Comparison of ENCODE assay signal across 8 cellular contexts in genomic region chr20:32333988-32334885, GRCh38. TPM values are rescaled to one million over a fixed set of nuclear protein-coding genes. Genes with fewer than 3 reads are reported as not detected.
DNase-seq lines count a peak whose midpoint lies in the region; ATAC-seq, FAIRE-seq and TF ChIP-seq lines count a peak whose summit lies in the region.

No MANE protein-coding gene starts in this region.

- peaks cover 75% of the 10 kb centered on the region for H3K36me3 Mint-ChIP-seq in stimulated activated naive CD8-positive, alpha-beta T cell treated with anti-CD3 and anti-CD28 coated beads, Interleukin-15, Interleukin-2, amounts not matched to agents 100 ng/mL and 50 ng/mL, for 24 hours (ENCODE audit: low read depth)
- peaks cover 18% of the 10 kb centered on the region for H3K36me3 Mint-ChIP-seq in osteocyte (ENCODE audit: unreplicated experiment)

- peak overlapping the region; percentile 92 for H3K27ac Mint-ChIP-seq in stimulated activated naive CD8-positive, alpha-beta T cell treated with anti-CD3 and anti-CD28 coated beads, Interleukin-15, Interleukin-2, amounts not matched to agents 100 ng/mL and 50 ng/mL, for 24 hours
- H3K27ac Mint-ChIP-seq in osteocyte (ENCODE audit: unreplicated experiment), result no peak overlapping the region

- H3K27ac ChIP-seq in right lobe of liver, result peak overlapping the region in 2 of 3 donors; percentile 25 to 39

- intact Hi-C loops in right lobe of liver (cut with DNase I), result loop anchor here in 1 of 2 donors (10.0 kb wide), 1 partner anchor 121 kb away; no protein-coding TSS in a partner anchor

- DNase-seq in Kasumi-1 (lab: John Stamatoyannopoulos, UW) (peak; percentile 20 to 46), right lobe of liver (peak in 2 of 3 donors; percentile 42 to 55), D721Med (ENCODE audit: insufficient read length, low spot score) (no peak), amniotic stem cell (lab: John Stamatoyannopoulos, UW) (no peak), osteocyte (ENCODE audit: extremely low spot score, unreplicated experiment) (no peak)
- DNase-seq in activated effector memory CD4-positive, alpha-beta T cell treated with anti-CD3 and anti-CD28 coated beads, Interleukin-2, amount 50 U/mL, for 16 hours, result peak; percentile 88

- H3K4me3 ChIP-seq in right lobe of liver, result no peak overlapping the region

- H3K4me1 ChIP-seq in right lobe of liver, result peaks cover 0 to 13% (median 2%) of the 10 kb centered on the region in 4 donors

- TF ChIP-seq POLR2A in GM18505 (IDR thresholded peaks at IDR 0.05; ENCODE audit: borderline replicate concordance, extremely low read depth, insufficient read depth, insufficient read length), result peak; percentile 36
- TF ChIP-seq POLR2A in right lobe of liver (IDR thresholded peaks at IDR 0.05), result no peak

- 57% methylated on average over 8 of the region's 13 CpGs for WGBS in right lobe of liver (ENCODE audit: insufficient coverage, low coverage, low lambda C conversion rate, missing lambda C conversion rate)

- peak overlapping the region; percentile 55 for H3K4me3 Mint-ChIP-seq in stimulated activated naive CD8-positive, alpha-beta T cell treated with anti-CD3 and anti-CD28 coated beads, Interleukin-15, Interleukin-2, amounts not matched to agents 100 ng/mL and 50 ng/mL, for 24 hours
- no peak overlapping the region for H3K4me3 Mint-ChIP-seq in osteocyte (ENCODE audit: unreplicated experiment)

- H3K27me3 ChIP-seq in right lobe of liver, result no peaks in the 10 kb centered on the region

- H3K27me3 Mint-ChIP-seq in stimulated activated naive CD8-positive, alpha-beta T cell treated with anti-CD3 and anti-CD28 coated beads, Interleukin-15, Interleukin-2, amounts not matched to agents 100 ng/mL and 50 ng/mL, for 24 hours, result no peaks in the 10 kb centered on the region
- H3K27me3 Mint-ChIP-seq in osteocyte (ENCODE audit: unreplicated experiment), result no peaks in the 10 kb centered on the region

- peaks cover 59% of the 10 kb centered on the region for H3K4me1 Mint-ChIP-seq in stimulated activated naive CD8-positive, alpha-beta T cell treated with anti-CD3 and anti-CD28 coated beads, Interleukin-15, Interleukin-2, amounts not matched to agents 100 ng/mL and 50 ng/mL, for 24 hours (ENCODE audit: low read depth)
- H3K4me1 Mint-ChIP-seq in osteocyte (ENCODE audit: unreplicated experiment), result peaks cover 5% of the 10 kb centered on the region

- TF ChIP-seq CTCF in right lobe of liver (IDR thresholded peaks at IDR 0.05), result no peak
- no peak for TF ChIP-seq CTCF in D721Med (IDR thresholded peaks at IDR 0.05; ENCODE audit: insufficient read depth, missing control alignments)
- TF ChIP-seq CTCF in osteocyte (IDR thresholded peaks at IDR 0.05), result no peak

- no peak for FAIRE-seq in D721Med (lab: Jason Lieb, UNC)

- H3K9me3 ChIP-seq in right lobe of liver, result no peaks in the 10 kb centered on the region

- peaks cover 0 to 7% (median 0%) of the 10 kb centered on the region in 4 donors for H3K36me3 ChIP-seq in right lobe of liver

- H3K9me3 Mint-ChIP-seq in stimulated activated naive CD8-positive, alpha-beta T cell treated with anti-CD3 and anti-CD28 coated beads, Interleukin-15, Interleukin-2, amounts not matched to agents 100 ng/mL and 50 ng/mL, for 24 hours, result no peaks in the 10 kb centered on the region
- no peaks in the 10 kb centered on the region for H3K9me3 Mint-ChIP-seq in osteocyte (ENCODE audit: unreplicated experiment)

- peak; percentile 23 for ATAC-seq in GM18505 (IDR thresholded peaks at IDR 0.05; ENCODE audit: unreplicated experiment)
- peak; percentile 36 to 53 (median 42) for ATAC-seq in right lobe of liver

RNA-seq across cellular contexts. Expression of gene ASXL1, which starts 23.9 kb away (rescaled TPM):
- total RNA-seq in right lobe of liver (10 to 100 TPM; 18.9 to 41.8 (median 26.0) TPM), osteocyte (76.8 and 79.6 TPM in 2 replicates)

RNA-seq across cellular contexts. Expression of gene KIF3B, which starts 56.8 kb away (rescaled TPM):
- total RNA-seq in right lobe of liver (10 to 100 TPM; 16.4 to 23.6 (median 20.7) TPM), osteocyte (28.8 and 30.4 TPM in 2 replicates)

Comparison
In these comparisons a context has a peak if more than half of its experiments do, and no peak if none do; other contexts are left out.
1. DNase-seq: peak in Kasumi-1 (2 of 2), activated effector memory CD4-positive, alpha-beta T cell treated with anti-CD3 and anti-CD28 coated beads, Interleukin-2, amount 50 U/mL, for 16 hours (single experiment) and right lobe of liver (2 of 3); none in D721Med (single experiment), amniotic stem cell (single experiment) and osteocyte (single experiment).